Comparison of ENCODE assay signal across 25 cellular contexts in the genomic region with DNA sequence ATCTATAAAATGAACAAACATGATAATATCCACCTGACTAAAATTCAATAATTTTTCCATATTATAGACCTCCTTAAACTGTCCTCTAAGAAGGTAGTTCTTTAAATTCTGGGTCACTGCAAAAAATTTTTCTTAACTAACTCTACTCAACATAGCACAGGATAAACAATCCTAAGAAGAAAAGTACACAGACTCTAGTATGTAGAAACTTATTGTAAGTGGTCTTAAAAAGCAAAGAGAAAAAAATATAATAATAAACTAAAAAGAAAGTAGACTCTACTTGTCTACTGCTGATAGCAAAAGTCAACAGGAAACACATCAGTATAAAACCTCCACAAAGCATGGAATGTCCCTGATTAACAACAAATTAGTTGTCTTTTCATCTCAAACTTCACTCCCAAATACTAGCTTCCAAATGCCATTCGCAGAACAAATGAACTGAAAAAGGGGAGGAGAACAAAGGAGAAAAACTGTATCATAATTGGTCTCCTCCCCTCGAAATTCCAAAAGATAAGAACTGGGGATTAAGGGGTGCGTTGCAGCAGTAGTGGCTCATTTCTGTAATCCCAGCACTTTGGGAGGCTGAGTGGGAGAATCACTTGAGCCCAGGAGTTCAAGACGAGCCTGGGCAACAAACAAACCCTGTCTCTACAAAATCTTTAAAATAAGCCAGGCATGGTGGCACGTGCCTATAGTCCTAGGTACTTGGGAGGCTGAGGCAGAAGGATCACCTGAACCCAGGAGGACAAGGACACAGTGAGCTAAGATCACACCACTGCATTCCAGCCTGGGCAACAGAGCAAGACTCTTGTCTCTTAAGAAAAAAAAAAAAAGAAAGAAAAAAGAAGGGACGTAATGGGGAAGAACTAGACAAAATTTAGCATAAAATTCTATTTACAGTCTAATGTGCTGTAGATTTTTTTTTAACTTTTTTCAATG. TPM values are rescaled to one million over a fixed set of nuclear protein-coding genes. Genes with fewer than 3 reads are reported as not detected.
DNase-seq lines count a peak whose midpoint lies in the region; TF ChIP-seq lines count a peak whose summit lies in the region.
"Had no signal": no experiment of that assay in that cellular context is flagged by ENCODE, and none has a peak within 500 bp of the region (broad histone marks: within the 10 kb centered on the region; RNA-seq: fewer than 3 reads in every experiment).

No MANE protein-coding gene starts in this region.

- H3K79me2 ChIP-seq in OCI-LY3 (ENCODE audit: low read length), result peaks cover 100% of the 10 kb centered on the region

- TF ChIP-seq CTCF in CD14-positive monocyte (IDR thresholded peaks at IDR 0.05), result no peak
- no peak for TF ChIP-seq CTCF in OCI-LY3 (IDR thresholded peaks at IDR 0.05; ENCODE audit: low read depth, low read length)
- no peak for TF ChIP-seq CTCF in endothelial cell (IDR thresholded peaks at IDR 0.05; ENCODE audit: unreplicated experiment)
- TF ChIP-seq CTCF in spleen (IDR thresholded peaks at IDR 0.05 in 8 of 11, conservative IDR thresholded peaks at IDR 0.05 in 3 of 11), result no peak

- H2AFZ ChIP-seq in OCI-LY3 (ENCODE audit: low read depth, low read length), result no peak overlapping the region

- H3K27ac ChIP-seq in OCI-LY3 (ENCODE audit: low read length) (0 out of 2 replicates have a peak overlapping the region, but pooled peaks have one; percentile 2), spleen (peak overlapping the region in 7 of 8 donors; percentile 12 to 99 (median 97)), caudate nucleus (ENCODE audit: low read depth, low read length) (no peak overlapping the region)
- H3K27ac ChIP-seq: esophagus muscularis mucosa, gastrocnemius medialis, neutrophil, psoas muscle, transverse colon had no signal

- H3K4me1 Mint-ChIP-seq in CD14-positive monocyte (peaks cover 32% of the 10 kb centered on the region), endothelial cell (ENCODE audit: unreplicated experiment) (peaks cover 25% of the 10 kb centered on the region)

- H4K20me1 ChIP-seq in OCI-LY3 (ENCODE audit: insufficient read depth, low read length), result peaks cover 83% of the 10 kb centered on the region

- H3K36me3 ChIP-seq in OCI-LY3 (replicated peaks; ENCODE audit: low read depth, low read length), result peaks cover 78% of the 10 kb centered on the region
- peaks cover 0 to 89% (median 43%) of the 10 kb centered on the region in 6 donors for H3K36me3 ChIP-seq in spleen
- H3K36me3 ChIP-seq: transverse colon had no signal

- H3K9me3 ChIP-seq in OCI-LY3 (ENCODE audit: insufficient read depth, low read length) (no peaks in the 10 kb centered on the region), spleen (no peaks in the 10 kb centered on the region)
- H3K9me3 ChIP-seq: esophagus muscularis mucosa, gastrocnemius medialis, neutrophil, psoas muscle, transverse colon had no signal

- H3K9me3 Mint-ChIP-seq in CD14-positive monocyte (no peaks in the 10 kb centered on the region), endothelial cell (ENCODE audit: unreplicated experiment) (no peaks in the 10 kb centered on the region)
- H3K9me3 Mint-ChIP-seq: activated T-cell treated with anti-CD3 and anti-CD28 coated beads, Interleukin-2, amount 50 U/mL, for 72 hours; H9 had no signal

- H3K4me3 ChIP-seq in OCI-LY3 (ENCODE audit: low read length) (no peak overlapping the region), spleen (no peak overlapping the region)
- H3K4me3 ChIP-seq: esophagus muscularis mucosa, gastrocnemius medialis, psoas muscle, transverse colon had no signal

- H3K27ac Mint-ChIP-seq in CD14-positive monocyte (peak overlapping the region in 4 of 7 donors; percentile 27 to 50 (median 42)), endothelial cell (ENCODE audit: unreplicated experiment) (peak overlapping the region; percentile 57)
- H3K27ac Mint-ChIP-seq: activated T-cell treated with anti-CD3 and anti-CD28 coated beads, Interleukin-2, amount 50 U/mL, for 72 hours had no signal

- intact Hi-C loops in CD14-positive monocyte (cut with micrococcal nuclease), result no loop called here
- intact Hi-C loops in spleen (cut with DNase I; ENCODE audit: low total_unique reads), result no loop called here

- H3K36me3 Mint-ChIP-seq in CD14-positive monocyte, result peaks cover 61 to 67% of the 10 kb centered on the region in 2 donors
- H3K36me3 Mint-ChIP-seq in endothelial cell (ENCODE audit: low read depth, unreplicated experiment), result peaks cover 12% of the 10 kb centered on the region

- 71 to 85% (median 79%) methylated on average over 6 of the region's 6 CpGs for WGBS in spleen, 5 donors

- H3K27me3 ChIP-seq in OCI-LY3 (ENCODE audit: low read depth, low read length), result no peaks in the 10 kb centered on the region
- no peaks in the 10 kb centered on the region for H3K27me3 ChIP-seq in spleen (replicated peaks in 1 of 7)
- H3K27me3 ChIP-seq: esophagus muscularis mucosa, gastrocnemius medialis, neutrophil, transverse colon had no signal

- H3K4me3 Mint-ChIP-seq in CD14-positive monocyte, result no peak overlapping the region
- H3K4me3 Mint-ChIP-seq in endothelial cell (ENCODE audit: unreplicated experiment), result no peak overlapping the region
- H3K4me3 Mint-ChIP-seq: activated T-cell treated with anti-CD3 and anti-CD28 coated beads, Interleukin-2, amount 50 U/mL, for 72 hours; H9 had no signal

- no peak for DNase-seq in CD14-positive monocyte (ENCODE audit: low spot score)
- no peak for DNase-seq in endothelial cell (ENCODE audit: low spot score)
- no peak for DNase-seq in spleen
- DNase-seq in RPMI8226, result no peak
- no peak for DNase-seq in NCI-H82 (lab: John Stamatoyannopoulos, UW)
- DNase-seq in DMS 273 treated with DMSO at 0.1 percent for 48 hours (lab: John Stamatoyannopoulos, UW), result no peak
- no peak for DNase-seq in caudate nucleus (lab: John Stamatoyannopoulos, UW)
- DNase-seq: ACHN; activated naive CD4-positive, alpha-beta T cell treated with anti-CD3 and anti-CD28 coated beads, Interleukin-2, amount 50 U/mL, for 16 hours; activated T-cell treated with anti-CD3 and anti-CD28 coated beads, Interleukin-2, amount 50 U/mL, for 72 hours; C1 segment of cervical spinal cord; effector CD4-positive, alpha-beta T cell; gastrocnemius medialis; H9; hippocampal formation; KBM-7; NCI-H1694 treated with DMSO at 0.1 percent for 48 hours; NCI-H526; psoas muscle; stimulated activated naive CD8-positive, alpha-beta T cell treated with anti-CD3 and anti-CD28 coated beads, Interleukin-15, Interleukin-2, amounts not matched to agents 100 U/mL and 50 U/mL, for 24 hours; SW 1271; transverse colon had no signal

- peaks cover 42% of the 10 kb centered on the region for H3K4me1 ChIP-seq in OCI-LY3 (ENCODE audit: low read length)
- H3K4me1 ChIP-seq in spleen, result peaks cover 45 to 92% (median 67%) of the 10 kb centered on the region in 6 donors

- no peak for TF ChIP-seq POLR2A in spleen (IDR thresholded peaks at IDR 0.05)

- H3K4me2 ChIP-seq in OCI-LY3 (ENCODE audit: low read length), result 0 out of 2 replicates have a peak overlapping the region, but pooled peaks have one; percentile 9

- H3K9ac ChIP-seq in OCI-LY3 (ENCODE audit: low read length), result no peak overlapping the region

- peaks cover 0 to 2% (median 0%) of the 10 kb centered on the region in 3 donors for H3K27me3 Mint-ChIP-seq in CD14-positive monocyte (ENCODE audit: low read depth in 3 of 3)
- no peaks in the 10 kb centered on the region for H3K27me3 Mint-ChIP-seq in endothelial cell (ENCODE audit: unreplicated experiment)

RNA-seq across cellular contexts. Expression of gene FCHSD2, which starts 6.5 kb away (rescaled TPM):
- 10 to 100 TPM; 14.5 to 16.6 TPM for polyA plus RNA-seq in CD14-positive monocyte
- 45.3 TPM for total RNA-seq in endothelial cell (ENCODE audit: unreplicated experiment)
- total RNA-seq in spleen, result 100 to 1,000 TPM in 4 of 7 donors, 10 to 100 TPM in 3; 66.1 to 129 (median 110) TPM
- 10 to 100 TPM; 30.2 to 35.0 (median 32.2) TPM for polyA plus RNA-seq in spleen
